ENCODE assay signal across 21 cellular contexts in genomic region chr2:96502891-96503636, GRCh38. TPM values are rescaled to one million over a fixed set of nuclear protein-coding genes. Genes with fewer than 3 reads are reported as not detected.
A peak's percentile ranks its signal among the peaks of the same experiment; 100 is the strongest.
DNase-seq lines count a peak whose midpoint lies in the region; ATAC-seq and TF ChIP-seq lines count a peak whose summit lies in the region.
"Had no signal": no experiment of that assay in that cellular context is flagged by ENCODE, and none has a peak within 500 bp of the region (broad histone marks: within the 10 kb centered on the region; RNA-seq: fewer than 3 reads in every experiment).

No MANE protein-coding gene starts in this region.

- ATAC-seq in Panc1 (0 out of 2 replicates have a peak, but pooled peaks have one; percentile 3), left colon (peak; percentile 39)
- ATAC-seq: activated CD4-positive, CD25-positive, alpha-beta regulatory T cell treated with anti-CD3 and anti-CD28 coated beads, Interleukin-2, amount 50 U/mL, for 24 hours; GM23338 had no signal

- no peak for TF ChIP-seq POLR2A in testis (IDR thresholded peaks at IDR 0.05)

- no peaks in the 10 kb centered on the region for H3K9me3 Mint-ChIP-seq in T-helper 2 cell treated with Interferon-gamma antibody and Interleukin-4, amounts not matched to agents 5 μg/mL and 100 μg/mL, for 36 hours
- H3K9me3 Mint-ChIP-seq: CD4-positive, alpha-beta T cell; GM23338 had no signal

- CTCF ChIA-PET in Panc1 (lab: Charles Lee) = interaction anchor here (1.6 kb wide), 1 partner anchor 94 kb away, joined by 4 read pairs; no protein-coding TSS in a partner anchor
- CTCF ChIA-PET in HEK293T (lab: Yijun Ruan, JAX) = no interaction called here

- H3K4me1 ChIP-seq in Panc1 (ENCODE audit: control insufficient read depth, insufficient read depth, low read length) (peaks cover 54% of the 10 kb centered on the region), testis (peaks cover 29% of the 10 kb centered on the region)

- no peaks in the 10 kb centered on the region for H3K27me3 Mint-ChIP-seq in T-helper 2 cell treated with Interferon-gamma antibody and Interleukin-4, amounts not matched to agents 5 μg/mL and 100 μg/mL, for 36 hours (ENCODE audit: low read depth)

- no peaks in the 10 kb centered on the region for H3K36me3 ChIP-seq in Panc1 (ENCODE audit: control insufficient read depth, insufficient read depth, low read length)
- H3K36me3 ChIP-seq in testis (ENCODE audit: low read depth, missing control alignments) = no peaks in the 10 kb centered on the region
- H3K36me3 ChIP-seq: neutrophil had no signal

- H3K4me1 Mint-ChIP-seq in T-helper 2 cell treated with Interferon-gamma antibody and Interleukin-4, amounts not matched to agents 5 μg/mL and 100 μg/mL, for 36 hours (ENCODE audit: low read depth) = peaks cover 20% of the 10 kb centered on the region

- H3K9me3 ChIP-seq in Panc1 (ENCODE audit: control insufficient read depth, insufficient read depth, low read depth, low read length) (no peaks in the 10 kb centered on the region), testis (no peaks in the 10 kb centered on the region)
- H3K9me3 ChIP-seq: neutrophil had no signal

- BruUV-seq in Panc1 (replicated peaks; lab: Mats Ljungman, UMichigan) = no TSS peak

- H3K4me3 ChIP-seq in Panc1 (ENCODE audit: low read depth in 2 of 2, low read length in 2 of 2) = no peak overlapping the region
- no peak overlapping the region for H3K4me3 ChIP-seq in testis
- H3K4me3 ChIP-seq: coronary artery, GM23338 had no signal

- H3K27me3 ChIP-seq in Panc1 (ENCODE audit: control insufficient read depth, insufficient read depth, low read length) = no peaks in the 10 kb centered on the region
- H3K27me3 ChIP-seq in testis = no peaks in the 10 kb centered on the region

- H3K27ac ChIP-seq in Panc1 (ENCODE audit: low read length) (peak overlapping the region; percentile 23; the same call in 1 of the 2 replicates), testis (no peak overlapping the region)
- H3K27ac ChIP-seq: coronary artery, epithelial cell of prostate, neutrophil had no signal

- H3K27ac Mint-ChIP-seq in T-helper 2 cell treated with Interferon-gamma antibody and Interleukin-4, amounts not matched to agents 5 μg/mL and 100 μg/mL, for 36 hours = no peak overlapping the region
- H3K27ac Mint-ChIP-seq: CD4-positive, alpha-beta T cell; GM23338 had no signal

- no peak overlapping the region for H3K4me3 Mint-ChIP-seq in T-helper 2 cell treated with Interferon-gamma antibody and Interleukin-4, amounts not matched to agents 5 μg/mL and 100 μg/mL, for 36 hours
- H3K4me3 Mint-ChIP-seq: CD4-positive, alpha-beta T cell; GM23338 had no signal

- DNase-seq in T-helper 2 cell treated with Interferon-gamma antibody and Interleukin-4, amounts not matched to agents 5 μg/mL and 100 μg/mL, for 36 hours (ENCODE audit: low spot score) = peak; percentile 2
- DNase-seq in T-helper 2 cell (no peak), Panc1 (ENCODE audit: low read depth, low spot score) (no peak), left colon (peak; percentile 42 to 53), testis (peak; percentile 85), HPDE6-E6E7 (ENCODE audit: extremely low spot score) (no peak), HEK293T (ENCODE audit: extremely low spot score) (no peak), cardiac septum (ENCODE audit: low spot score) (no peak)
- DNase-seq: activated naive CD4-positive, alpha-beta T cell treated with Interleukin-2 at 50 U/mL for 16 hours; CD4-positive, alpha-beta T cell; glutamatergic neuron; NCI-H187 treated with DMSO at 0.1 percent for 48 hours; NCI-H446 treated with DMSO at 0.1 percent for 48 hours; SIG-M5; stimulated activated CD4-positive, alpha-beta T cell treated with anti-CD3 and anti-CD28 coated beads, Interleukin-4, amount 100 ng/mL, for 4 hours had no signal

- in situ Hi-C loops in Panc1 (cut with HindIII; ENCODE audit: low pct_unique_long_range_greater_than_20kb, low sequenced_read_pairs) = no loop called here

- 55 to 57% methylated on average over 5 to 13 of the region's 13 CpGs for WGBS in testis, 2 donors

- TF ChIP-seq CTCF in Panc1 (IDR thresholded peaks at IDR 0.05) (no peak), testis (IDR thresholded peaks at IDR 0.05) (no peak)

- intact Hi-C loops in Panc1 (cut with micrococcal nuclease; ENCODE audit: unreplicated experiment) = loop anchor here (10.0 kb wide), 1 partner anchor 138 kb away; no protein-coding TSS in a partner anchor
- intact Hi-C loops in left colon (cut with DNase I, micrococcal nuclease) = loop anchor here in 1 of 2 donors (10.0 kb wide), 1 partner anchor 88 kb away; no protein-coding TSS in a partner anchor
- intact Hi-C loops in testis (cut with DNase I; ENCODE audit: low total_unique reads) = loop anchor here (10.0 kb wide), 1 partner anchor 98 kb away; no protein-coding TSS in a partner anchor
- intact Hi-C loops in cardiac septum (cut with DNase I) = loop anchor here (10.0 kb wide), 1 partner anchor 368 kb away; the partner anchor contains the start of gene ASTL

- POLR2A ChIA-PET in Panc1 (lab: Charles Lee) = no interaction called here
- POLR2A ChIA-PET in HEK293T (lab: Yijun Ruan, JAX) = no interaction called here

- no peaks in the 10 kb centered on the region for H3K36me3 Mint-ChIP-seq in T-helper 2 cell treated with Interferon-gamma antibody and Interleukin-4, amounts not matched to agents 5 μg/mL and 100 μg/mL, for 36 hours (ENCODE audit: low read depth)

TF ChIP-seq in HEK293T, 16 proteins besides CTCF, POLR2A, EP300 and RAD21:
- no peak for TF ChIP-seq BHLHE40 (IDR thresholded peaks at IDR 0.05; ENCODE audit: borderline replicate concordance)
- TF ChIP-seq FOXM1 (IDR thresholded peaks at IDR 0.05; ENCODE audit: borderline replicate concordance) = no peak
- TF ChIP-seq LEF1 (IDR thresholded peaks at IDR 0.05; ENCODE audit: borderline replicate concordance) = no peak

RNA-seq across cellular contexts. Expression of gene NEURL3, which starts 2.1 kb away (rescaled TPM):
- total RNA-seq in Panc1 (2021; ENCODE audit: unreplicated experiment) (1.2 TPM), left colon (1 to 10 TPM in 1 of 2 donors, under 1 TPM in 1; 0.58 to 3.3 TPM), testis (1 to 10 TPM; 1.3 to 1.7 TPM), cardiac septum (not detected)
- 1.1 TPM for polyA plus RNA-seq in Panc1 (2012; ENCODE audit: insufficient read length)
- polyA plus RNA-seq in testis (ENCODE audit: insufficient read depth, low read depth, low replicate concordance) = 0.78 TPM
- total RNA-seq: CD4-positive, alpha-beta T cell; GM23338; skeletal muscle tissue had no signal

RNA-seq across cellular contexts. Expression of gene ARID5A, which starts 33.5 kb away (rescaled TPM):
- total RNA-seq in Panc1 (2021; ENCODE audit: unreplicated experiment) (19.3 TPM), left colon (10 to 100 TPM in 1 of 2 donors, 1 to 10 TPM in 1; 5.6 to 13.7 TPM), testis (10 to 100 TPM; 31.7 to 33.7 TPM), cardiac septum (79.4 TPM)
- polyA plus RNA-seq in Panc1 (2012; ENCODE audit: insufficient read length) = 29.1 TPM
- 20.1 TPM for polyA plus RNA-seq in testis (ENCODE audit: insufficient read depth, low read depth, low replicate concordance)

Comparison
In these comparisons a context has a peak if more than half of its experiments do, and no peak if none do; other contexts are left out.
1. DNase-seq: peak in T-helper 2 cell treated with Interferon-gamma antibody and Interleukin-4, amounts not matched to agents 5 μg/mL and 100 μg/mL, for 36 hours (single experiment), left colon (2 of 2) and testis (single experiment); none in T-helper 2 cell (0 of 5), Panc1 (single experiment), HPDE6-E6E7 (single experiment), HEK293T (single experiment) and cardiac septum (single experiment).